1 cellular context compared by ENCODE assay signal in the genomic region with DNA sequence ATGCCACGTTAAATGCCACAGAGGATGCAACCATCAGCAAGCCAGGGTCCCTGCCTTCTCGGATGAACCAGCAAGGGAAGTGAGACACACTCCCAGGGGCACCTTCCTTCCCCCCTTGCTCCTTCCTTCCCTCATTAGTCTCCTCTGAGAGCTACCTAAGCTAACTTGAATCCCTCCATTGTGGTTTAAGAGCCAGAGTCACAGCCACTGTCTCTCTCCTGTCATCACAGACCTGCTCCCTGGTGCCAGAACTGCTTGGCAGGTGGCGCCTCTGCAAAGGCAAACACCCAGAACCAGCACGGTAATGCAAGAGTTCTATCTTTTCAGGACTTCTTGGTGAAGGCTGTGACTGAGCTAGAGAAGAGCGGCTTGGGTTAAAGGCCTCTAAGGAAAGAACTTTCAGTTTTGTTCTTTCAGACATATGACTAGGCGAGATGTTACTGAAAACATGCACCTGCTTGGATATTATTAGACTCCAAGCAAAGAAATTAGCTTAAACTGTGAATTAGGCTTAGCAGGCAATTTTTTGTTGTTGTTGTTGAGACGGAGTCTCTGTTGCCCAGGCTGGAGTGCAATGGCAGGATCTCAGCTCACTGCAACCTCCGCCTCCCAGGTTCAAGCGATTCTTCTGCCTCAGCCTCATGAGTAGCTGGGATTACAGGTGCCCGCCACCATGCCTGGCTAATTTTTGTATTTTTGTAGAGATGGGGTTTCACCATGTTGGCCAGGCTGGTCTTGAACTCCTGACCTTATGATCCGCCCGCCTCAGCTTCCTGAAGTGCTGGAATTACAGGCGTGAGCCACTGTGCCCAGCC.
TF ChIP-seq lines count a peak whose summit lies in the region.

No MANE protein-coding gene starts in this region.

TF ChIP-seq in GM12878, 131 proteins besides CTCF, POLR2A, EP300 and RAD21 (continued from another document):
- TF ChIP-seq, protein P1, sequence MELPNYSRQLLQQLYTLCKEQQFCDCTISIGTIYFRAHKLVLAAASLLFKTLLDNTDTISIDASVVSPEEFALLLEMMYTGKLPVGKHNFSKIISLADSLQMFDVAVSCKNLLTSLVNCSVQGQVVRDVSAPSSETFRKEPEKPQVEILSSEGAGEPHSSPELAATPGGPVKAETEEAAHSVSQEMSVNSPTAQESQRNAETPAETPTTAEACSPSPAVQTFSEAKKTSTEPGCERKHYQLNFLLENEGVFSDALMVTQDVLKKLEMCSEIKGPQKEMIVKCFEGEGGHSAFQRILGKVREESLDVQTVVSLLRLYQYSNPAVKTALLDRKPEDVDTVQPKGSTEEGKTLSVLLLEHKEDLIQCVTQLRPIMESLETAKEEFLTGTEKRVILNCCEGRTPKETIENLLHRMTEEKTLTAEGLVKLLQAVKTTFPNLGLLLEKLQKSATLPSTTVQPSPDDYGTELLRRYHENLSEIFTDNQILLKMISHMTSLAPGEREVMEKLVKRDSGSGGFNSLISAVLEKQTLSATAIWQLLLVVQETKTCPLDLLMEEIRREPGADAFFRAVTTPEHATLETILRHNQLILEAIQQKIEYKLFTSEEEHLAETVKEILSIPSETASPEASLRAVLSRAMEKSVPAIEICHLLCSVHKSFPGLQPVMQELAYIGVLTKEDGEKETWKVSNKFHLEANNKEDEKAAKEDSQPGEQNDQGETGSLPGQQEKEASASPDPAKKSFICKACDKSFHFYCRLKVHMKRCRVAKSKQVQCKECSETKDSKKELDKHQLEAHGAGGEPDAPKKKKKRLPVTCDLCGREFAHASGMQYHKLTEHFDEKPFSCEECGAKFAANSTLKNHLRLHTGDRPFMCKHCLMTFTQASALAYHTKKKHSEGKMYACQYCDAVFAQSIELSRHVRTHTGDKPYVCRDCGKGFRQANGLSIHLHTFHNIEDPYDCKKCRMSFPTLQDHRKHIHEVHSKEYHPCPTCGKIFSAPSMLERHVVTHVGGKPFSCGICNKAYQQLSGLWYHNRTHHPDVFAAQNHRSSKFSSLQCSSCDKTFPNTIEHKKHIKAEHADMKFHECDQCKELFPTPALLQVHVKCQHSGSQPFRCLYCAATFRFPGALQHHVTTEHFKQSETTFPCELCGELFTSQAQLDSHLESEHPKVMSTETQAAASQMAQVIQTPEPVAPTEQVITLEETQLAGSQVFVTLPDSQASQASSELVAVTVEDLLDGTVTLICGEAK (IDR thresholded peaks at IDR 0.05; ENCODE audit: borderline replicate concordance), result 0 out of 2 replicates have a peak, but pooled peaks have one; percentile 23
- 0 out of 2 replicates have a peak, but pooled peaks have one; percentile 11 for TF ChIP-seq TCF3 (IDR thresholded peaks at IDR 0.05; ENCODE audit: borderline replicate concordance, insufficient read depth, low read depth, low read length)
- 0 out of 2 replicates have a peak, but pooled peaks have one; percentile 39 for TF ChIP-seq POLR2AphosphoS2 (IDR thresholded peaks at IDR 0.05; ENCODE audit: low read depth, low read length)
- TF ChIP-seq MEF2B (IDR thresholded peaks at IDR 0.05; ENCODE audit: partially characterized antibody, poor library complexity, severe bottlenecking), result peak; percentile 17
- TF ChIP-seq, protein P2, sequence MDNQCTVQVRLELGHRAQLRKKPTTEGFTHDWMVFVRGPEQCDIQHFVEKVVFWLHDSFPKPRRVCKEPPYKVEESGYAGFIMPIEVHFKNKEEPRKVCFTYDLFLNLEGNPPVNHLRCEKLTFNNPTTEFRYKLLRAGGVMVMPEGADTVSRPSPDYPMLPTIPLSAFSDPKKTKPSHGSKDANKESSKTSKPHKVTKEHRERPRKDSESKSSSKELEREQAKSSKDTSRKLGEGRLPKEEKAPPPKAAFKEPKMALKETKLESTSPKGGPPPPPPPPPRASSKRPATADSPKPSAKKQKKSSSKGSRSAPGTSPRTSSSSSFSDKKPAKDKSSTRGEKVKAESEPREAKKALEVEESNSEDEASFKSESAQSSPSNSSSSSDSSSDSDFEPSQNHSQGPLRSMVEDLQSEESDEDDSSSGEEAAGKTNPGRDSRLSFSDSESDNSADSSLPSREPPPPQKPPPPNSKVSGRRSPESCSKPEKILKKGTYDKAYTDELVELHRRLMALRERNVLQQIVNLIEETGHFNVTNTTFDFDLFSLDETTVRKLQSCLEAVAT (IDR thresholded peaks at IDR 0.05), result peak; percentile 97
- TF ChIP-seq IRF4 (IDR thresholded peaks at IDR 0.05; ENCODE audit: low read depth, low read length), result 0 out of 2 replicates have a peak, but pooled peaks have one; percentile 15
- TF ChIP-seq NBN (IDR thresholded peaks at IDR 0.05), result 0 out of 2 replicates have a peak, but pooled peaks have one; percentile 53
- peak; percentile 57 to 62 for TF ChIP-seq IKZF2 (IDR thresholded peaks at IDR 0.05)
- 0 out of 2 replicates have a peak, but pooled peaks have one; percentile 11 for TF ChIP-seq YY1 (IDR thresholded peaks at IDR 0.05; ENCODE audit: low read depth, low read length)
- TF ChIP-seq HDGF (IDR thresholded peaks at IDR 0.05), result peak; percentile 66; the same call in 1 of the 2 replicates
- peak; percentile 46 for TF ChIP-seq RUNX3 (IDR thresholded peaks at IDR 0.05; ENCODE audit: low read length)
- TF ChIP-seq CREM (IDR thresholded peaks at IDR 0.05; ENCODE audit: low read depth), result 0 out of 2 replicates have a peak, but pooled peaks have one; percentile 32
- peak; percentile 57; the same call in 1 of the 2 replicates for TF ChIP-seq SPI1 (IDR thresholded peaks at IDR 0.05; ENCODE audit: borderline replicate concordance, insufficient read depth, low read depth, low read length)
- TF ChIP-seq SIX5 (IDR thresholded peaks at IDR 0.05; ENCODE audit: low read depth, low read length, severe bottlenecking), result peak; percentile 2
- TF ChIP-seq MEF2A (IDR thresholded peaks at IDR 0.05; ENCODE audit: insufficient read depth, low read depth, low read length), result peak; percentile 50; the same call in 1 of the 2 replicates
- TF ChIP-seq, protein P3, sequence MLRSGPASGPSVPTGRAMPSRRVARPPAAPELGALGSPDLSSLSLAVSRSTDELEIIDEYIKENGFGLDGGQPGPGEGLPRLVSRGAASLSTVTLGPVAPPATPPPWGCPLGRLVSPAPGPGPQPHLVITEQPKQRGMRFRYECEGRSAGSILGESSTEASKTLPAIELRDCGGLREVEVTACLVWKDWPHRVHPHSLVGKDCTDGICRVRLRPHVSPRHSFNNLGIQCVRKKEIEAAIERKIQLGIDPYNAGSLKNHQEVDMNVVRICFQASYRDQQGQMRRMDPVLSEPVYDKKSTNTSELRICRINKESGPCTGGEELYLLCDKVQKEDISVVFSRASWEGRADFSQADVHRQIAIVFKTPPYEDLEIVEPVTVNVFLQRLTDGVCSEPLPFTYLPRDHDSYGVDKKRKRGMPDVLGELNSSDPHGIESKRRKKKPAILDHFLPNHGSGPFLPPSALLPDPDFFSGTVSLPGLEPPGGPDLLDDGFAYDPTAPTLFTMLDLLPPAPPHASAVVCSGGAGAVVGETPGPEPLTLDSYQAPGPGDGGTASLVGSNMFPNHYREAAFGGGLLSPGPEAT (IDR thresholded peaks at IDR 0.05; ENCODE audit: low read depth), result 0 out of 2 replicates have a peak, but pooled peaks have one; percentile 24
- TF ChIP-seq DPF2 (IDR thresholded peaks at IDR 0.05), result 0 out of 2 replicates have a peak, but pooled peaks have one; percentile 19
- peak; percentile 58 for TF ChIP-seq IKZF1 (conservative IDR thresholded peaks at IDR 0.05)
- peak; percentile 30; the same call in 1 of the 2 replicates for TF ChIP-seq SIN3A (IDR thresholded peaks at IDR 0.05; ENCODE audit: low read depth, low read length)
- peak; percentile 16; the same call in 1 of the 2 replicates for TF ChIP-seq TCF12 (IDR thresholded peaks at IDR 0.05; ENCODE audit: low read depth, low read length)
- TF ChIP-seq BHLHE40 (IDR thresholded peaks at IDR 0.05; ENCODE audit: borderline replicate concordance in 1 of 2, low read depth in 2 of 2, low read length in 1 of 2), result 0 out of 4 replicates have a peak, but pooled peaks of 1 of the 2 experiments have one; percentile 15
- TF ChIP-seq, protein P4, sequence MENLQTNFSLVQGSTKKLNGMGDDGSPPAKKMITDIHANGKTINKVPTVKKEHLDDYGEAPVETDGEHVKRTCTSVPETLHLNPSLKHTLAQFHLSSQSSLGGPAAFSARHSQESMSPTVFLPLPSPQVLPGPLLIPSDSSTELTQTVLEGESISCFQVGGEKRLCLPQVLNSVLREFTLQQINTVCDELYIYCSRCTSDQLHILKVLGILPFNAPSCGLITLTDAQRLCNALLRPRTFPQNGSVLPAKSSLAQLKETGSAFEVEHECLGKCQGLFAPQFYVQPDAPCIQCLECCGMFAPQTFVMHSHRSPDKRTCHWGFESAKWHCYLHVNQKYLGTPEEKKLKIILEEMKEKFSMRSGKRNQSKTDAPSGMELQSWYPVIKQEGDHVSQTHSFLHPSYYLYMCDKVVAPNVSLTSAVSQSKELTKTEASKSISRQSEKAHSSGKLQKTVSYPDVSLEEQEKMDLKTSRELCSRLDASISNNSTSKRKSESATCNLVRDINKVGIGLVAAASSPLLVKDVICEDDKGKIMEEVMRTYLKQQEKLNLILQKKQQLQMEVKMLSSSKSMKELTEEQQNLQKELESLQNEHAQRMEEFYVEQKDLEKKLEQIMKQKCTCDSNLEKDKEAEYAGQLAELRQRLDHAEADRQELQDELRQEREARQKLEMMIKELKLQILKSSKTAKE (IDR thresholded peaks at IDR 0.05; ENCODE audit: low read depth, poor library complexity, severe bottlenecking), result peak; percentile 13
TF ChIP-seq in GM12878: peak in this region for 24; not testable (repeated sequence) for 107.
